ENCODE assay signal across 22 cellular contexts in the genomic region with DNA sequence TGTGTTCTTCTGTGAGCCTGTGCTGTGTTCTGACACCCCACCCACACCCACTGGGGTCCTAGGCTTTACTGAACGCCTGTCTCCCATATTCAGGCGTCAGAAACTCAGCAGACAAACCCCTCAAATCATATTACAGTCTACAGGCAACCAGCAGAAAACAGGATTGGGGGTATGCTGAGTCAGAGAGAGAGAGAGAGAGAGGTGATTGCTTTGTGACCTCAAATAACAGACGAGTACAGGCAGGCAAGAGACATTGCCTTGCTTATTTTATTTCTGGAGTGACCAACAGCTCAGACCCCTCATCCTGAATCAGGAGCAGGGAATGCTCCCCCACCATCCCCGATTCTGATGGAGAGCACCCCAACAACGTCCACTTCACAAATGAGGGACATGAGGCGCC.
DNase-seq lines count a peak whose midpoint lies in the region; ATAC-seq and TF ChIP-seq lines count a peak whose summit lies in the region.
"Had no signal": no experiment of that assay in that cellular context is flagged by ENCODE, and none has a peak within 500 bp of the region (broad histone marks: within the 10 kb centered on the region; RNA-seq: fewer than 3 reads in every experiment).

No MANE protein-coding gene starts in this region.

- H3K9me3 ChIP-seq in RWPE2 (ENCODE audit: severe bottlenecking) (no peaks in the 10 kb centered on the region), osteoblast (ENCODE audit: low read depth, low read length) (no peaks in the 10 kb centered on the region), Peyer's patch (no peaks in the 10 kb centered on the region)
- H3K9me3 ChIP-seq: HAP-1 had no signal

- H3K4me2 ChIP-seq in osteoblast (ENCODE audit: insufficient read depth, low read length) = peak overlapping the region; percentile 71

- ATAC-seq in RWPE2 (ENCODE audit: low read depth) (peak; percentile 33; the same call in 1 of the 3 replicates), GM19452 (IDR thresholded peaks at IDR 0.05; ENCODE audit: unreplicated experiment) (no peak), left lobe of liver (no peak)

- H3K4me1 ChIP-seq in RWPE2 (ENCODE audit: insufficient read depth, poor library complexity, severe bottlenecking) = peaks cover 16% of the 10 kb centered on the region
- H3K4me1 ChIP-seq in osteoblast (ENCODE audit: insufficient read depth, low read length) = peaks cover 42% of the 10 kb centered on the region
- H3K4me1 ChIP-seq in Peyer's patch = no peaks in the 10 kb centered on the region
- H3K4me1 ChIP-seq: HAP-1 had no signal

- TF ChIP-seq CTCF in RWPE2 (IDR thresholded peaks at IDR 0.05; ENCODE audit: poor library complexity, severe bottlenecking) = no peak
- TF ChIP-seq CTCF in fibroblast of mammary gland (conservative IDR thresholded peaks at IDR 0.05; ENCODE audit: control insufficient read depth, insufficient read depth, low read depth, low read length) = no peak
- TF ChIP-seq CTCF in osteoblast (IDR thresholded peaks at IDR 0.05; ENCODE audit: extremely low read depth, low read depth, low read length) = no peak
- TF ChIP-seq CTCF in Peyer's patch (IDR thresholded peaks at IDR 0.05) = no peak

- TF ChIP-seq POLR2A in Peyer's patch (IDR thresholded peaks at IDR 0.05) = no peak

- H3K36me3 ChIP-seq in RWPE2 (ENCODE audit: low read depth) = no peaks in the 10 kb centered on the region
- no peaks in the 10 kb centered on the region for H3K36me3 ChIP-seq in osteoblast (ENCODE audit: insufficient read depth, low read length)
- no peaks in the 10 kb centered on the region for H3K36me3 ChIP-seq in Peyer's patch
- H3K36me3 ChIP-seq: HAP-1 had no signal

- no peaks in the 10 kb centered on the region for H3K79me2 ChIP-seq in osteoblast (ENCODE audit: insufficient read depth, low read length)

- H3K4me3 ChIP-seq in RWPE2 (ENCODE audit: severe bottlenecking) = no peak overlapping the region
- no peak overlapping the region for H3K4me3 ChIP-seq in fibroblast of mammary gland (ENCODE audit: control insufficient read depth, low read depth, low read length)
- H3K4me3 ChIP-seq in osteoblast (ENCODE audit: insufficient read depth, low read length) = no peak overlapping the region
- no peak overlapping the region for H3K4me3 ChIP-seq in Peyer's patch
- H3K4me3 ChIP-seq: GM23248, HAP-1, SK-N-MC had no signal

- DNase-seq in HCEC 1CT (peak; percentile 10), RWPE2 (ENCODE audit: low spot score) (no peak), fibroblast of mammary gland (ENCODE audit: low read depth) (peak; percentile 30), osteoblast (ENCODE audit: insufficient read length, low spot score, missing footprints) (no peak), Peyer's patch (no peak), left lobe of liver (ENCODE audit: low spot score) (no peak), dedifferentiated amniotic fluid mesenchymal stem cell (ENCODE audit: extremely low spot score) (no peak)
- DNase-seq: CD4-positive, CD25-positive, alpha-beta regulatory T cell; MM.1S; NCI-H1048; NCI-H187; NCI-H2081 treated with DMSO at 0.1 percent for 48 hours; NCI-H2171; NCI-H345; NCI-H510A treated with DMSO at 0.1 percent for 48 hours; NCI-H748 treated with DMSO at 0.1 percent for 48 hours; SHP77 treated with DMSO at 0.1 percent for 48 hours had no signal

- no peak overlapping the region for H3K27ac ChIP-seq in RWPE2 (ENCODE audit: poor library complexity, severe bottlenecking)
- H3K27ac ChIP-seq in osteoblast (ENCODE audit: low read depth, low read length) = no peak overlapping the region
- no peak overlapping the region for H3K27ac ChIP-seq in Peyer's patch
- H3K27ac ChIP-seq: GM23248, RWPE1, SK-N-MC had no signal

- no peaks in the 10 kb centered on the region for H4K20me1 ChIP-seq in osteoblast (ENCODE audit: insufficient read depth, low read length)

- H3K27me3 ChIP-seq in RWPE2 (ENCODE audit: insufficient read depth, poor library complexity, severe bottlenecking) (no peaks in the 10 kb centered on the region), osteoblast (ENCODE audit: insufficient read depth, low read length) (no peaks in the 10 kb centered on the region), Peyer's patch (no peaks in the 10 kb centered on the region)

- H2AFZ ChIP-seq in osteoblast (ENCODE audit: low read length) = no peak overlapping the region
- H2AFZ ChIP-seq: GM23248 had no signal

Comparison
In these comparisons a context has a peak if more than half of its experiments do, and no peak if none do; other contexts are left out.
1. DNase-seq: peak in HCEC 1CT (single experiment) and fibroblast of mammary gland (single experiment); none in RWPE2 (single experiment), osteoblast (single experiment), Peyer's patch (0 of 3), left lobe of liver (single experiment) and dedifferentiated amniotic fluid mesenchymal stem cell (single experiment).